In the genomic region with DNA sequence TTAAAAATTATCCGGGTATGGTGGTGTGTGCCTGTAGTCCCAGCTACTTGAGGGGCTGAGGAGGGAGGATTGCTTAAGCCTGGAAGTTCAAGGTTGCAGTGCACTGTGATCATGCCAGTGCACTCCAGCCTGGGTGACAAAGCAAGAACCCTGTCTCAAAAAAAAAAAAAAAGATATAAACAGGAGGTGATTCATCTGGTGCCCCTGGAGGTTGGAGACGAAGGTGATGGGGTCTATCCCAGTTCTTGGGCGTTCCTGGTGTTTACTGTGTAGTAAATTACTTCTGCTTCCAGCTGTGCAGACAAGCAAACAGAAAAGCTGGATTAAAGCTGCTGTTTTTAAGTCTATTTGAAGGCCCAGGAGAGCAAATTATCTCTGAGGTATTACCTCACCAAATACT, we compare ENCODE assay signal across 20 cellular contexts.
"Had no signal": no experiment of that assay in that cellular context is flagged by ENCODE, and none has a peak within 500 bp of the region (broad histone marks: within the 10 kb centered on the region; RNA-seq: fewer than 3 reads in every experiment).

No MANE protein-coding gene starts in this region.

- H3K4me3 Mint-ChIP-seq: activated B cell treated with CpG ODN at 0.5 μM for 24 hours; activated CD8-positive, alpha-beta T cell treated with anti-CD3 and anti-CD28 coated beads for 36 hours; activated T-helper 1 cell treated with anti-CD3 and anti-CD28 coated beads, Interleukin-12 subunit alpha, Interleukin-12 subunit beta, Interleukin-2, Interleukin-4 antibody, amounts not matched to agents 30 ng/mL and 10 ng/mL and 1 ng/mL, durations not matched to agents 14 hours and 24 hours and 36 hours; effector memory CD8-positive, alpha-beta T cell; memory B cell; T-helper 2 cell treated with Interferon-gamma antibody and Interleukin-4, amounts not matched to agents 5 μg/mL and 100 μg/mL, for 36 hours had no signal

- H3K9me3 Mint-ChIP-seq: activated B cell treated with CpG ODN at 0.5 μM for 24 hours; activated CD8-positive, alpha-beta T cell treated with anti-CD3 and anti-CD28 coated beads for 36 hours; activated T-helper 1 cell treated with anti-CD3 and anti-CD28 coated beads, Interleukin-12 subunit alpha, Interleukin-12 subunit beta, Interleukin-2, Interleukin-4 antibody, amounts not matched to agents 30 ng/mL and 10 ng/mL and 1 ng/mL, durations not matched to agents 14 hours and 24 hours and 36 hours; effector memory CD8-positive, alpha-beta T cell; memory B cell; naive thymus-derived CD8-positive, alpha-beta T cell; T-helper 2 cell treated with Interferon-gamma antibody and Interleukin-4, amounts not matched to agents 5 μg/mL and 100 μg/mL, for 36 hours had no signal

- H3K27ac ChIP-seq: ascending aorta, breast epithelium, epithelial cell of prostate, left ventricle myocardium inferior, pancreas, stomach, testis, upper lobe of left lung had no signal

- H3K4me3 ChIP-seq: ascending aorta, breast epithelium, left ventricle myocardium inferior, pancreas, stomach, testis, upper lobe of left lung had no signal

- H3K36me3 ChIP-seq: ascending aorta, breast epithelium, left ventricle myocardium inferior, pancreas, upper lobe of left lung had no signal

- H3K9me3 ChIP-seq: ascending aorta, breast epithelium, left ventricle myocardium inferior, pancreas, stomach, testis had no signal

- H3K4me1 ChIP-seq: ascending aorta, breast epithelium, pancreas, testis had no signal

- H3K27me3 Mint-ChIP-seq: activated B cell treated with CpG ODN at 0.5 μM for 24 hours; activated CD8-positive, alpha-beta T cell treated with anti-CD3 and anti-CD28 coated beads for 36 hours; effector memory CD8-positive, alpha-beta T cell; memory B cell; naive thymus-derived CD8-positive, alpha-beta T cell had no signal

- H3K27ac Mint-ChIP-seq: activated B cell treated with CpG ODN at 0.5 μM for 24 hours; activated CD8-positive, alpha-beta T cell treated with anti-CD3 and anti-CD28 coated beads for 36 hours; activated T-helper 1 cell treated with anti-CD3 and anti-CD28 coated beads, Interleukin-12 subunit alpha, Interleukin-12 subunit beta, Interleukin-2, Interleukin-4 antibody, amounts not matched to agents 30 ng/mL and 10 ng/mL and 1 ng/mL, durations not matched to agents 14 hours and 24 hours and 36 hours; memory B cell; T-helper 2 cell treated with Interferon-gamma antibody and Interleukin-4, amounts not matched to agents 5 μg/mL and 100 μg/mL, for 36 hours had no signal

- ATAC-seq: activated CD8-positive, alpha-beta T cell treated with anti-CD3 and anti-CD28 coated beads for 36 hours; effector memory CD8-positive, alpha-beta T cell; naive thymus-derived CD8-positive, alpha-beta T cell; pancreas had no signal

- DNase-seq: activated B cell treated with CpG ODN at 0.5 μM for 24 hours; activated CD4-positive, alpha-beta T cell treated with anti-CD3 and anti-CD28 coated beads for 48 hours; activated CD8-positive, alpha-beta T cell treated with anti-CD3 and anti-CD28 coated beads for 36 hours; cerebellar nuclear complex; dermis blood vessel endothelial cell; effector memory CD8-positive, alpha-beta T cell; foreskin melanocyte; left ventricle myocardium inferior; naive thymus-derived CD8-positive, alpha-beta T cell; pancreas; stimulated activated CD4-positive, alpha-beta T cell treated with anti-CD3 and anti-CD28 coated beads, Interleukin-1b, Interleukin-23, amount 100 ng/mL, for 48 hours; stomach; testis; upper lobe of left lung had no signal

- H3K27me3 ChIP-seq: ascending aorta, pancreas, stomach, testis, upper lobe of left lung had no signal
